ENCODE assay signal across 12 cellular contexts in genomic region chr6:90135672-90136071, GRCh38.
DNase-seq lines count a peak whose midpoint lies in the region; ATAC-seq and TF ChIP-seq lines count a peak whose summit lies in the region.
"Had no signal": no experiment of that assay in that cellular context is flagged by ENCODE, and none has a peak within 500 bp of the region (broad histone marks: within the 10 kb centered on the region; RNA-seq: fewer than 3 reads in every experiment).

No MANE protein-coding gene starts in this region.

- TF ChIP-seq POLR2A in stomach (IDR thresholded peaks at IDR 0.05) = no peak

- H4K20me1 ChIP-seq in SK-N-SH (ENCODE audit: insufficient read depth) = no peaks in the 10 kb centered on the region
- no peaks in the 10 kb centered on the region for H4K20me1 ChIP-seq in fibroblast of lung (ENCODE audit: control insufficient read depth, extremely low read depth, insufficient read depth, low read length)
- H4K20me1 ChIP-seq in GM23338 (replicated peaks; ENCODE audit: insufficient read depth) = no peaks in the 10 kb centered on the region

- peak overlapping the region; percentile 82 for H3K27ac Mint-ChIP-seq in activated CD4-positive, alpha-beta T cell treated with anti-CD3 and anti-CD28 coated beads for 36 hours
- H3K27ac Mint-ChIP-seq in GM23338 = no peak overlapping the region
- H3K27ac Mint-ChIP-seq: natural killer cell had no signal

- peak in 1 of 2 experiments; percentile 59; a peak in 1 of 4 replicates for TF ChIP-seq EP300 in SK-N-SH (IDR thresholded peaks at IDR 0.05; ENCODE audit: borderline replicate concordance in 1 of 2, low read depth in 1 of 2, low read length in 1 of 2)
- no peak for TF ChIP-seq EP300 in stomach (IDR thresholded peaks at IDR 0.05)

- H3K9me3 Mint-ChIP-seq in activated CD4-positive, alpha-beta T cell treated with anti-CD3 and anti-CD28 coated beads for 36 hours (ENCODE audit: low read depth) = no peaks in the 10 kb centered on the region
- H3K9me3 Mint-ChIP-seq in GM23338 = no peaks in the 10 kb centered on the region
- H3K9me3 Mint-ChIP-seq: natural killer cell had no signal

- TF ChIP-seq RAD21 in SK-N-SH (IDR thresholded peaks at IDR 0.05; ENCODE audit: low read length) = no peak

- H3K9me2 ChIP-seq in SK-N-SH = no peaks in the 10 kb centered on the region
- H3K9me2 ChIP-seq in GM23338 (ENCODE audit: insufficient read depth) = no peaks in the 10 kb centered on the region

- H3K9me3 ChIP-seq in SK-N-SH = no peaks in the 10 kb centered on the region
- no peaks in the 10 kb centered on the region for H3K9me3 ChIP-seq in fibroblast of lung (ENCODE audit: control insufficient read depth, insufficient read depth, low read depth, low read length)
- no peaks in the 10 kb centered on the region for H3K9me3 ChIP-seq in skeletal muscle tissue (ENCODE audit: control insufficient read depth in 3 of 3, low read length in 3 of 3)
- no peaks in the 10 kb centered on the region for H3K9me3 ChIP-seq in stomach

- no peak for DNase-seq in activated CD4-positive, alpha-beta T cell treated with anti-CD3 and anti-CD28 coated beads for 36 hours
- DNase-seq in activated CD4-positive, alpha-beta T cell treated with anti-CD3 and anti-CD28 coated beads for 4 hours = no peak
- no peak for DNase-seq in SK-N-SH
- peak; percentile 49 to 96 for DNase-seq in fibroblast of lung (ENCODE audit: low read depth in 2 of 2)
- no peak for DNase-seq in GM23338 (ENCODE audit: low spot score)
- no peak for DNase-seq in stomach
- no peak for DNase-seq in G401 (ENCODE audit: low spot score)
- DNase-seq: GDM1, natural killer cell, NCI-H2107, SHP77 had no signal

- WGBS in SK-N-SH (ENCODE audit: low lambda C conversion rate) = 58% methylated on average over 5 of the region's 5 CpGs
- WGBS in stomach, 5 donors = 78 to 88% (median 84%) methylated on average over 5 of the region's 5 CpGs

- H3K9ac ChIP-seq in SK-N-SH = no peak overlapping the region; the same call in 1 of the 2 replicates
- H3K9ac ChIP-seq in fibroblast of lung (ENCODE audit: insufficient read depth, low read length) = no peak overlapping the region
- H3K9ac ChIP-seq in skeletal muscle tissue (ENCODE audit: low read depth in 1 of 3, low read length in 3 of 3) = peak overlapping the region in 1 of 3 donors; percentile 26

- H3K4me2 ChIP-seq in SK-N-SH (peak overlapping the region; percentile 65), fibroblast of lung (ENCODE audit: extremely low read depth, insufficient read depth, low read length) (peak overlapping the region; percentile 33), GM23338 (no peak overlapping the region)

- POLR2A ChIA-PET in activated CD4-positive, alpha-beta T cell treated with anti-CD3 and anti-CD28 coated beads for 36 hours (lab: Charles Lee) = no interaction called here
- POLR2A ChIA-PET in SK-N-SH (lab: Yijun Ruan, JAX) = no interaction called here

- H3K36me3 ChIP-seq in SK-N-SH (replicated peaks in 1 of 2; ENCODE audit: control insufficient read depth in 1 of 2, insufficient read depth in 2 of 2, low read length in 1 of 2) = no peaks in the 10 kb centered on the region
- H3K36me3 ChIP-seq in fibroblast of lung (ENCODE audit: control insufficient read depth, insufficient read depth, low read length) = no peaks in the 10 kb centered on the region
- no peaks in the 10 kb centered on the region for H3K36me3 ChIP-seq in skeletal muscle tissue (ENCODE audit: control insufficient read depth in 3 of 3, insufficient read depth in 3 of 3, low read length in 3 of 3)
- H3K36me3 ChIP-seq in GM23338 (ENCODE audit: insufficient read depth) = no peaks in the 10 kb centered on the region
- H3K36me3 ChIP-seq in stomach = no peaks in the 10 kb centered on the region

- H3K4me1 ChIP-seq in SK-N-SH (ENCODE audit: control insufficient read depth in 1 of 2, insufficient read depth in 2 of 2, low read depth in 1 of 2, low read length in 1 of 2) (peaks cover 0 to 28% of the 10 kb centered on the region in 2 experiments), fibroblast of lung (ENCODE audit: control insufficient read depth, extremely low read depth, insufficient read depth, low read length) (peaks cover 19% of the 10 kb centered on the region), skeletal muscle tissue (ENCODE audit: control insufficient read depth in 3 of 3, insufficient read depth in 3 of 3, low read length in 3 of 3) (peaks cover 32 to 35% (median 32%) of the 10 kb centered on the region in 3 donors), GM23338 (ENCODE audit: insufficient read depth) (no peaks in the 10 kb centered on the region), stomach (no peaks in the 10 kb centered on the region)

- H3K27me3 ChIP-seq in SK-N-SH (ENCODE audit: insufficient read depth) = no peaks in the 10 kb centered on the region
- no peaks in the 10 kb centered on the region for H3K27me3 ChIP-seq in fibroblast of lung (ENCODE audit: control insufficient read depth, insufficient read depth, low read length)
- no peaks in the 10 kb centered on the region for H3K27me3 ChIP-seq in skeletal muscle tissue (ENCODE audit: control insufficient read depth in 3 of 3, insufficient read depth in 3 of 3, low read length in 3 of 3)
- no peaks in the 10 kb centered on the region for H3K27me3 ChIP-seq in GM23338 (ENCODE audit: insufficient read depth)
- H3K27me3 ChIP-seq in stomach = no peaks in the 10 kb centered on the region

- TF ChIP-seq CTCF in SK-N-SH (IDR thresholded peaks at IDR 0.05) = no peak
- no peak for TF ChIP-seq CTCF in fibroblast of lung (conservative IDR thresholded peaks at IDR 0.05 in 1 of 2, IDR thresholded peaks at IDR 0.05 in 1 of 2; ENCODE audit: low read depth in 1 of 2, low read length in 2 of 2)
- no peak for TF ChIP-seq CTCF in GM23338 (conservative IDR thresholded peaks at IDR 0.05; ENCODE audit: low read depth in 2 of 2)
- TF ChIP-seq CTCF in stomach (IDR thresholded peaks at IDR 0.05) = no peak

- H3K27me3 Mint-ChIP-seq in activated CD4-positive, alpha-beta T cell treated with anti-CD3 and anti-CD28 coated beads for 36 hours = no peaks in the 10 kb centered on the region
- H3K27me3 Mint-ChIP-seq in GM23338 (ENCODE audit: insufficient read depth, low read depth, poor library complexity) = no peaks in the 10 kb centered on the region

- no peak overlapping the region for H3K4me3 Mint-ChIP-seq in activated CD4-positive, alpha-beta T cell treated with anti-CD3 and anti-CD28 coated beads for 36 hours
- H3K4me3 Mint-ChIP-seq in GM23338 = no peak overlapping the region
- H3K4me3 Mint-ChIP-seq: natural killer cell had no signal

- H2AFZ ChIP-seq in SK-N-SH (ENCODE audit: low read depth) = no peak overlapping the region
- H2AFZ ChIP-seq in fibroblast of lung (ENCODE audit: low read length) = no peak overlapping the region
- H2AFZ ChIP-seq in GM23338 = no peak overlapping the region

- H3K4me3 ChIP-seq in SK-N-SH (ENCODE audit: low read depth in 2 of 2, low read length in 1 of 2) (no peak overlapping the region), fibroblast of lung (replicated peaks in 1 of 4; ENCODE audit: control extremely low read depth in 1 of 4, insufficient read depth in 1 of 4, low read depth in 3 of 4, low read length in 4 of 4) (no peak overlapping the region), skeletal muscle tissue (ENCODE audit: low read length in 3 of 3) (no peak overlapping the region), GM23338 (no peak overlapping the region), stomach (no peak overlapping the region)

- H3K79me2 ChIP-seq in SK-N-SH (ENCODE audit: insufficient read depth) = no peaks in the 10 kb centered on the region
- no peaks in the 10 kb centered on the region for H3K79me2 ChIP-seq in fibroblast of lung (ENCODE audit: control insufficient read depth, insufficient read depth, low read length)
- H3K79me2 ChIP-seq in GM23338 (replicated peaks; ENCODE audit: insufficient read depth) = no peaks in the 10 kb centered on the region

- peaks cover 61% of the 10 kb centered on the region for H3K36me3 Mint-ChIP-seq in activated CD4-positive, alpha-beta T cell treated with anti-CD3 and anti-CD28 coated beads for 36 hours (ENCODE audit: low read depth)
- H3K36me3 Mint-ChIP-seq in GM23338 (ENCODE audit: low read depth) = no peaks in the 10 kb centered on the region
- H3K36me3 Mint-ChIP-seq: natural killer cell had no signal

- CTCF ChIA-PET in activated CD4-positive, alpha-beta T cell treated with anti-CD3 and anti-CD28 coated beads for 36 hours (lab: Charles Lee) = no interaction called here
- CTCF ChIA-PET in SK-N-SH (lab: Yijun Ruan, JAX) = interaction anchor here (1.4 kb wide), 1 partner anchor 23 kb away, joined by 4 read pairs; no protein-coding TSS in a partner anchor

- peaks cover 6% of the 10 kb centered on the region for H3F3A ChIP-seq in SK-N-SH (replicated peaks; ENCODE audit: insufficient read depth)
- no peaks in the 10 kb centered on the region for H3F3A ChIP-seq in GM23338 (replicated peaks; ENCODE audit: low read depth)

- no peak for ATAC-seq in activated CD4-positive, alpha-beta T cell treated with anti-CD3 and anti-CD28 coated beads for 36 hours
- no peak for ATAC-seq in GM23338

- in situ Hi-C loops in G401 (cut with HindIII; ENCODE audit: low sequenced_read_pairs) = no loop called here

- intact Hi-C loops in activated CD4-positive, alpha-beta T cell treated with anti-CD3 and anti-CD28 coated beads for 36 hours (cut with DNase I, micrococcal nuclease) = no loop called here
- intact Hi-C loops in stomach (cut with DNase I; ENCODE audit: low total_unique reads) = no loop called here

- peaks cover 84% of the 10 kb centered on the region for H3K4me1 Mint-ChIP-seq in activated CD4-positive, alpha-beta T cell treated with anti-CD3 and anti-CD28 coated beads for 36 hours
- no peaks in the 10 kb centered on the region; the same call in 2 of the 3 replicates for H3K4me1 Mint-ChIP-seq in GM23338
- H3K4me1 Mint-ChIP-seq: natural killer cell had no signal

- H3K27ac ChIP-seq in SK-N-SH (ENCODE audit: low read depth in 2 of 2, low read length in 1 of 2) (peak overlapping the region in 1 of 2 experiments; percentile 45; a peak in 2 of 4 replicates), fibroblast of lung (ENCODE audit: insufficient read depth, low read length) (no peak overlapping the region), skeletal muscle tissue (ENCODE audit: low read depth, low read length) (peak overlapping the region; percentile 25), GM23338 (ENCODE audit: low read depth) (no peak overlapping the region), stomach (no peak overlapping the region)

TF ChIP-seq in GM23338, 12 proteins besides CTCF, POLR2A, EP300 and RAD21 (continues in another document):
- no peak for TF ChIP-seq STAT1 (IDR thresholded peaks at IDR 0.05; ENCODE audit: unreplicated experiment)

Comparison
In these comparisons a context has a peak if more than half of its experiments do, and no peak if none do; other contexts are left out.
1. DNase-seq: peak in fibroblast of lung (2 of 2); none in activated CD4-positive, alpha-beta T cell treated with anti-CD3 and anti-CD28 coated beads for 36 hours (single experiment), activated CD4-positive, alpha-beta T cell treated with anti-CD3 and anti-CD28 coated beads for 4 hours (0 of 2), SK-N-SH (single experiment), GM23338 (single experiment), stomach (single experiment) and G401 (single experiment).